ENCODE assay signal across 1 cellular context in the genomic region with DNA sequence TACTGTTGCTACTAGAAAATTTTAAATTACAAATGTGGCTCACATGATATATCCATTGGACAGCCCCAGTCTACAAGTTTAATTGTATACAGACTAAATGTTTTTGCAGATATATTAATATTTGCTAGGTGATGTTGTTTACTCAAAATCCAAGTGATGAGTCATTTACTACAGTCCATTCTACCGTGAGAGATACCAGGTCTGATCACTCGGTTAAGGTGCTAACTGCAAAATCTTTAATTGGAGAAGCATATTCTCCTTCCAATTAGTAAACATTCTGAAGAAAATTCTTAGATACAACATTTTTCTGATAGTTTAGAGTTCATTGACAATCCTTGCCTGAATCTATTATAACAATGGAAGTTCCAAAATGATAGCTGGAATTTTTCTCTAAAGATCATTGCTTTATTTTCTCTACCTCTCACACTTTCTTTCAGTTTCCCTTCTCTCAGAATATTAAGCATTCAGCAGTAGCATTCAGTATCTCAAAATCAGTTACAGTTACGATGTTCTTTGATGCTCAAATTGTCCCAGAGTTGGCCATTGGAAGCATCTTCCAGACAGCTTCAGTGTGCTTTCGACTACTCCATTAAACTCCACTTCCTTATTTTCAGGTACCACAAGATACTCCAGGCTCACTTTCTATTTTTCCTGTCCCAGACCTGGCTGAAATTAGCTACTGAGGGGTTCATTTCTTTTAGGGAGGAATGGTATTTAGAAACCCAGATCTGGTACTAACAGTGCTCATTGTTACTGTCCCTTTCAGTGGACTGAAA.
A peak's percentile ranks its signal among the peaks of the same experiment; 100 is the strongest.
TF ChIP-seq lines count a peak whose summit lies in the region.

No MANE protein-coding gene starts in this region.

TF ChIP-seq in GM12878, 131 proteins besides CTCF, POLR2A, EP300 and RAD21 (continued from another document):
- TF ChIP-seq E2F8 (IDR thresholded peaks at IDR 0.05; ENCODE audit: low read depth, partially characterized antibody) = no peak
- no peak for TF ChIP-seq NRF1 (conservative IDR thresholded peaks at IDR 0.05; ENCODE audit: low read depth, low read length)
- no peak for TF ChIP-seq ZNF622 (IDR thresholded peaks at IDR 0.05)
- TF ChIP-seq CBX5 (IDR thresholded peaks at IDR 0.05; ENCODE audit: low read depth) = no peak
- no peak for TF ChIP-seq HDAC6 (IDR thresholded peaks at IDR 0.05; ENCODE audit: unreplicated experiment)
- TF ChIP-seq NBN (IDR thresholded peaks at IDR 0.05) = no peak
- TF ChIP-seq POLR2AphosphoS5 (IDR thresholded peaks at IDR 0.05; ENCODE audit: low read length) = no peak
- TF ChIP-seq, protein P1, sequence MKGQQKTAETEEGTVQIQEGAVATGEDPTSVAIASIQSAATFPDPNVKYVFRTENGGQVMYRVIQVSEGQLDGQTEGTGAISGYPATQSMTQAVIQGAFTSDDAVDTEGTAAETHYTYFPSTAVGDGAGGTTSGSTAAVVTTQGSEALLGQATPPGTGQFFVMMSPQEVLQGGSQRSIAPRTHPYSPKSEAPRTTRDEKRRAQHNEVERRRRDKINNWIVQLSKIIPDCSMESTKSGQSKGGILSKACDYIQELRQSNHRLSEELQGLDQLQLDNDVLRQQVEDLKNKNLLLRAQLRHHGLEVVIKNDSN (IDR thresholded peaks at IDR 0.05; ENCODE audit: borderline replicate concordance, extremely low read length, insufficient read depth, low read depth, low read length) = no peak
- no peak for TF ChIP-seq ESRRA (IDR thresholded peaks at IDR 0.05; ENCODE audit: low read length)
- TF ChIP-seq TCF3 (IDR thresholded peaks at IDR 0.05; ENCODE audit: borderline replicate concordance, insufficient read depth, low read depth, low read length) = no peak
- peak; percentile 12 to 18; a peak in 1 of 4 replicates for TF ChIP-seq IKZF2 (IDR thresholded peaks at IDR 0.05)
- TF ChIP-seq CHD2 (IDR thresholded peaks at IDR 0.05; ENCODE audit: borderline replicate concordance, low read depth, low read length) = no peak
- TF ChIP-seq MTA2 (IDR thresholded peaks at IDR 0.05; ENCODE audit: low read depth) = peak; percentile 92
- TF ChIP-seq CEBPB (IDR thresholded peaks at IDR 0.05; ENCODE audit: borderline replicate concordance in 1 of 2, low read depth in 2 of 2, low read length in 2 of 2) = no peak
- no peak for TF ChIP-seq STAT1 (conservative IDR thresholded peaks at IDR 0.05)
- no peak for TF ChIP-seq NFYA (IDR thresholded peaks at IDR 0.05; ENCODE audit: borderline replicate concordance, low read depth, low read length)
- no peak for TF ChIP-seq IRF4 (IDR thresholded peaks at IDR 0.05; ENCODE audit: low read depth, low read length)
- peak; percentile 47; the same call in 1 of the 2 replicates for TF ChIP-seq SPI1 (IDR thresholded peaks at IDR 0.05; ENCODE audit: borderline replicate concordance, insufficient read depth, low read depth, low read length)
- TF ChIP-seq BMI1 (IDR thresholded peaks at IDR 0.05; ENCODE audit: borderline replicate concordance) = 0 out of 2 replicates have a peak, but pooled peaks have one; percentile 14
- no peak for TF ChIP-seq POU2F2 (IDR thresholded peaks at IDR 0.05; ENCODE audit: borderline replicate concordance, low read depth, low read length)
TF ChIP-seq in GM12878: peak in this region for 10.
